ENCODE assay signal across 10 cellular contexts in genomic region chr20:34549291-34549928, GRCh38.
A peak's percentile ranks its signal among the peaks of the same experiment; 100 is the strongest.
DNase-seq lines count a peak whose midpoint lies in the region; ATAC-seq and TF ChIP-seq lines count a peak whose summit lies in the region.
"Had no signal": no experiment of that assay in that cellular context is flagged by ENCODE, and none has a peak within 500 bp of the region (broad histone marks: within the 10 kb centered on the region; RNA-seq: fewer than 3 reads in every experiment).

No MANE protein-coding gene starts in this region.

- H3K4me3 ChIP-seq in HEK293 (ENCODE audit: low read depth, low read length) = no peak overlapping the region

- peak; percentile 61 for DNase-seq in SW480 (ENCODE audit: low spot score)
- peak; percentile 59 for DNase-seq in kidney tubule cell (ENCODE audit: low spot score)
- no peak for DNase-seq in GF-D8 (lab: John Stamatoyannopoulos, UW)
- no peak for DNase-seq in NCI-H82 (lab: John Stamatoyannopoulos, UW)
- DNase-seq: activated T-cell treated with anti-CD3 and anti-CD28 coated beads for 4 hours, NCI-H1092 had no signal

- CTCF ChIA-PET in HEK293 (lab: Yijun Ruan, JAX) = interaction anchor here (0.7 to 1.1 kb wide), 2 partner anchors 10 to 237 kb away, joined by 4 to 5 read pairs; no protein-coding TSS in a partner anchor

- H3K9me3 ChIP-seq in HEK293 (ENCODE audit: control insufficient read depth, insufficient read depth, low read depth, low read length) = no peaks in the 10 kb centered on the region

- H3K4me1 ChIP-seq in HEK293 (ENCODE audit: control insufficient read depth, insufficient read depth, low read length) = no peaks in the 10 kb centered on the region

- peak overlapping the region; percentile 69 for H3K27ac ChIP-seq in C4-2B
- H3K27ac ChIP-seq in HEK293 (ENCODE audit: extremely low read depth, low read depth, low read length) = no peak overlapping the region

- H3K36me3 ChIP-seq in HEK293 (ENCODE audit: control insufficient read depth in 2 of 2, insufficient read depth in 1 of 2, low read length in 2 of 2) = no peaks in the 10 kb centered on the region

- TF ChIP-seq CTCF in C4-2B (conservative IDR thresholded peaks at IDR 0.05) (no peak), HEK293 (tag by site-specific recombination; IDR thresholded peaks at IDR 0.05) (no peak)

- ATAC-seq in HG03139 (IDR thresholded peaks at IDR 0.05; ENCODE audit: unreplicated experiment) = no peak
- ATAC-seq in HG03097 (IDR thresholded peaks at IDR 0.05; ENCODE audit: low FRiP score, unreplicated experiment) = no peak

- POLR2A ChIA-PET in HEK293 (lab: Yijun Ruan, JAX) = interaction anchor here (0.6 kb wide), 1 partner anchor 125 kb away, joined by 3 read pairs; no protein-coding TSS in a partner anchor

TF ChIP-seq in HEK293, 187 proteins besides CTCF, POLR2A, EP300 and RAD21 (continues in another document):
- no peak for TF ChIP-seq ELK4 (IDR thresholded peaks at IDR 0.05; ENCODE audit: borderline replicate concordance, low read depth, low read length)
- TF ChIP-seq, protein P1, sequence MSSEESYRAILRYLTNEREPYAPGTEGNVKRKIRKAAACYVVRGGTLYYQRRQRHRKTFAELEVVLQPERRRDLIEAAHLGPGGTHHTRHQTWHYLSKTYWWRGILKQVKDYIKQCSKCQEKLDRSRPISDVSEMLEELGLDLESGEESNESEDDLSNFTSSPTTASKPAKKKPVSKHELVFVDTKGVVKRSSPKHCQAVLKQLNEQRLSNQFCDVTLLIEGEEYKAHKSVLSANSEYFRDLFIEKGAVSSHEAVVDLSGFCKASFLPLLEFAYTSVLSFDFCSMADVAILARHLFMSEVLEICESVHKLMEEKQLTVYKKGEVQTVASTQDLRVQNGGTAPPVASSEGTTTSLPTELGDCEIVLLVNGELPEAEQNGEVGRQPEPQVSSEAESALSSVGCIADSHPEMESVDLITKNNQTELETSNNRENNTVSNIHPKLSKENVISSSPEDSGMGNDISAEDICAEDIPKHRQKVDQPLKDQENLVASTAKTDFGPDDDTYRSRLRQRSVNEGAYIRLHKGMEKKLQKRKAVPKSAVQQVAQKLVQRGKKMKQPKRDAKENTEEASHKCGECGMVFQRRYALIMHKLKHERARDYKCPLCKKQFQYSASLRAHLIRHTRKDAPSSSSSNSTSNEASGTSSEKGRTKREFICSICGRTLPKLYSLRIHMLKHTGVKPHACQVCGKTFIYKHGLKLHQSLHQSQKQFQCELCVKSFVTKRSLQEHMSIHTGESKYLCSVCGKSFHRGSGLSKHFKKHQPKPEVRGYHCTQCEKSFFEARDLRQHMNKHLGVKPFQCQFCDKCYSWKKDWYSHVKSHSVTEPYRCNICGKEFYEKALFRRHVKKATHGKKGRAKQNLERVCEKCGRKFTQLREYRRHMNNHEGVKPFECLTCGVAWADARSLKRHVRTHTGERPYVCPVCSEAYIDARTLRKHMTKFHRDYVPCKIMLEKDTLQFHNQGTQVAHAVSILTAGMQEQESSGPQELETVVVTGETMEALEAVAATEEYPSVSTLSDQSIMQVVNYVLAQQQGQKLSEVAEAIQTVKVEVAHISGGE (tag by site-specific recombination; conservative IDR thresholded peaks at IDR 0.05; ENCODE audit: low read depth) = no peak
- TF ChIP-seq ZNF654 (tag by site-specific recombination; IDR thresholded peaks at IDR 0.05; ENCODE audit: low read depth) = no peak
- TF ChIP-seq ZNF2 (tag by site-specific recombination; IDR thresholded peaks at IDR 0.05) = no peak
- no peak for TF ChIP-seq ZNF549 (tag by site-specific recombination; IDR thresholded peaks at IDR 0.05)
- no peak for TF ChIP-seq ZNF132 (tag by site-specific recombination; IDR thresholded peaks at IDR 0.05; ENCODE audit: borderline replicate concordance)
- TF ChIP-seq ZNF624 (tag by site-specific recombination; IDR thresholded peaks at IDR 0.05) = no peak
- no peak for TF ChIP-seq ZNF621 (tag by site-specific recombination; IDR thresholded peaks at IDR 0.05)
- TF ChIP-seq GLIS2 (tag by site-specific recombination; IDR thresholded peaks at IDR 0.05) = no peak
- no peak for TF ChIP-seq ZNF645 (tag by site-specific recombination; IDR thresholded peaks at IDR 0.05)
- no peak for TF ChIP-seq ZNF157 (tag by site-specific recombination; IDR thresholded peaks at IDR 0.05)
- TF ChIP-seq ZNF248 (tag by site-specific recombination; IDR thresholded peaks at IDR 0.05) = no peak
- TF ChIP-seq ZNF76 (tag by site-specific recombination; IDR thresholded peaks at IDR 0.05; ENCODE audit: borderline replicate concordance, low read depth) = no peak
- TF ChIP-seq, protein P2, sequence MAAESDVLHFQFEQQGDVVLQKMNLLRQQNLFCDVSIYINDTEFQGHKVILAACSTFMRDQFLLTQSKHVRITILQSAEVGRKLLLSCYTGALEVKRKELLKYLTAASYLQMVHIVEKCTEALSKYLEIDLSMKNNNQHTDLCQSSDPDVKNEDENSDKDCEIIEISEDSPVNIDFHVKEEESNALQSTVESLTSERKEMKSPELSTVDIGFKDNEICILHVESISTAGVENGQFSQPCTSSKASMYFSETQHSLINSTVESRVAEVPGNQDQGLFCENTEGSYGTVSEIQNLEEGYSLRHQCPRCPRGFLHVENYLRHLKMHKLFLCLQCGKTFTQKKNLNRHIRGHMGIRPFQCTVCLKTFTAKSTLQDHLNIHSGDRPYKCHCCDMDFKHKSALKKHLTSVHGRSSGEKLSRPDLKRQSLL (tag by site-specific recombination; IDR thresholded peaks at IDR 0.05) = no peak
- no peak for TF ChIP-seq ZNF146 (tag by site-specific recombination; IDR thresholded peaks at IDR 0.05)
- TF ChIP-seq ZNF292 (tag by site-specific recombination; IDR thresholded peaks at IDR 0.05; ENCODE audit: borderline replicate concordance, low read depth) = no peak
- no peak for TF ChIP-seq REPIN1 (tag by site-specific recombination; IDR thresholded peaks at IDR 0.05; ENCODE audit: low read depth)
- no peak for TF ChIP-seq ZNF423 (tag by site-specific recombination; IDR thresholded peaks at IDR 0.05)
- TF ChIP-seq ZNF530 (tag by site-specific recombination; IDR thresholded peaks at IDR 0.05; ENCODE audit: low read depth) = no peak
- TF ChIP-seq ZNF670 (tag by site-specific recombination; IDR thresholded peaks at IDR 0.05; ENCODE audit: low read depth) = no peak
- TF ChIP-seq, protein P3, sequence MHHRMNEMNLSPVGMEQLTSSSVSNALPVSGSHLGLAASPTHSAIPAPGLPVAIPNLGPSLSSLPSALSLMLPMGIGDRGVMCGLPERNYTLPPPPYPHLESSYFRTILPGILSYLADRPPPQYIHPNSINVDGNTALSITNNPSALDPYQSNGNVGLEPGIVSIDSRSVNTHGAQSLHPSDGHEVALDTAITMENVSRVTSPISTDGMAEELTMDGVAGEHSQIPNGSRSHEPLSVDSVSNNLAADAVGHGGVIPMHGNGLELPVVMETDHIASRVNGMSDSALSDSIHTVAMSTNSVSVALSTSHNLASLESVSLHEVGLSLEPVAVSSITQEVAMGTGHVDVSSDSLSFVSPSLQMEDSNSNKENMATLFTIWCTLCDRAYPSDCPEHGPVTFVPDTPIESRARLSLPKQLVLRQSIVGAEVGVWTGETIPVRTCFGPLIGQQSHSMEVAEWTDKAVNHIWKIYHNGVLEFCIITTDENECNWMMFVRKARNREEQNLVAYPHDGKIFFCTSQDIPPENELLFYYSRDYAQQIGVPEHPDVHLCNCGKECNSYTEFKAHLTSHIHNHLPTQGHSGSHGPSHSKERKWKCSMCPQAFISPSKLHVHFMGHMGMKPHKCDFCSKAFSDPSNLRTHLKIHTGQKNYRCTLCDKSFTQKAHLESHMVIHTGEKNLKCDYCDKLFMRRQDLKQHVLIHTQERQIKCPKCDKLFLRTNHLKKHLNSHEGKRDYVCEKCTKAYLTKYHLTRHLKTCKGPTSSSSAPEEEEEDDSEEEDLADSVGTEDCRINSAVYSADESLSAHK (tag by site-specific recombination; IDR thresholded peaks at IDR 0.05) = no peak; the same call in 1 of the 2 replicates
- TF ChIP-seq ZNF707 (tag by site-specific recombination; IDR thresholded peaks at IDR 0.05) = no peak
- no peak for TF ChIP-seq ZNF843 (tag by site-specific recombination; IDR thresholded peaks at IDR 0.05)
- TF ChIP-seq KLF8 (tag by site-specific recombination; IDR thresholded peaks at IDR 0.05) = 0 out of 2 replicates have a peak, but pooled peaks have one; percentile 12

Comparison
In these comparisons a context has a peak if more than half of its experiments do, and no peak if none do; other contexts are left out.
1. DNase-seq: peak in SW480 (single experiment) and kidney tubule cell (single experiment); none in GF-D8 (single experiment) and NCI-H82 (single experiment).